ENCODE assay signal across 24 cellular contexts in genomic region chr5:172907657-172908056, GRCh38. TPM values are rescaled to one million over a fixed set of nuclear protein-coding genes. Genes with fewer than 3 reads are reported as not detected.
A peak's percentile ranks its signal among the peaks of the same experiment; 100 is the strongest.
DNase-seq lines count a peak whose midpoint lies in the region; ATAC-seq and TF ChIP-seq lines count a peak whose summit lies in the region.
"Had no signal": no experiment of that assay in that cellular context is flagged by ENCODE, and none has a peak within 500 bp of the region (broad histone marks: within the 10 kb centered on the region; RNA-seq: fewer than 3 reads in every experiment).

No MANE protein-coding gene starts in this region.

- BruUV-seq in MCF 10A (replicated peaks; lab: Mats Ljungman, UMichigan), result no TSS peak

- TF ChIP-seq POLR2A in breast epithelium (IDR thresholded peaks at IDR 0.05), result no peak
- TF ChIP-seq POLR2A in esophagus muscularis mucosa (IDR thresholded peaks at IDR 0.05; ENCODE audit: low read depth), result no peak
- TF ChIP-seq POLR2A in vagina (IDR thresholded peaks at IDR 0.05), result no peak

- DNase-seq in MCF 10A (ENCODE audit: unreplicated experiment) (no peak), breast epithelium (ENCODE audit: low spot score in 2 of 2) (no peak), esophagus muscularis mucosa (ENCODE audit: extremely low spot score) (no peak), vagina (ENCODE audit: extremely low spot score in 2 of 2) (no peak), NCI-H446 treated with DMSO at 0.1 percent for 48 hours (lab: John Stamatoyannopoulos, UW) (no peak)
- no peak for DNase-seq in NK-92 treated with Interleukin-12 subunit alpha and Interleukin-12 subunit beta, amount 100 ng/mL, for 24 hours (lab: John Stamatoyannopoulos, UW)
- DNase-seq: activated naive CD4-positive, alpha-beta T cell; activated T-cell treated with anti-CD3 and anti-CD28 coated beads, Interleukin-2, amount 50 U/mL, for 1 hour; KBM-7; left ventricle myocardium superior; MM.1S; NCI-H1417; NCI-H510A treated with DMSO at 0.1 percent for 48 hours; Peyer's patch; stimulated activated CD4-positive, alpha-beta T cell treated with anti-CD3 and anti-CD28 coated beads, Interleukin-2, amount 100 ng/mL, for 48 hours; stimulated activated naive CD4-positive, alpha-beta T cell treated with Interleukin-2 at 50 U/mL for 16 hours; T-cell; thyroid gland had no signal

- H3K27me3 ChIP-seq in breast epithelium (no peaks in the 10 kb centered on the region), esophagus muscularis mucosa (no peaks in the 10 kb centered on the region), rectal smooth muscle tissue (ENCODE audit: control insufficient read depth, insufficient read depth, low read length) (no peaks in the 10 kb centered on the region), vagina (no peaks in the 10 kb centered on the region)
- H3K27me3 ChIP-seq: cardiac muscle cell, neural progenitor cell, Peyer's patch, SJSA1, thyroid gland had no signal

- peaks cover 71% of the 10 kb centered on the region for H3K4me1 Mint-ChIP-seq in MCF 10A (ENCODE audit: insufficient read depth, unreplicated experiment)

- H3K9me3 Mint-ChIP-seq in MCF 10A (ENCODE audit: unreplicated experiment), result no peaks in the 10 kb centered on the region
- H3K9me3 Mint-ChIP-seq: neural progenitor cell, T-cell had no signal

- WGBS in esophagus muscularis mucosa, result 90% methylated on average over 4 of the region's 4 CpGs

- H3K4me3 ChIP-seq in breast epithelium (no peak overlapping the region), esophagus muscularis mucosa (no peak overlapping the region), rectal smooth muscle tissue (ENCODE audit: low read length) (no peak overlapping the region), vagina (no peak overlapping the region)
- H3K4me3 ChIP-seq: cardiac muscle cell, mucosa of descending colon, neural progenitor cell, Peyer's patch, SJSA1, thyroid gland had no signal

- H3K27ac Mint-ChIP-seq in MCF 10A (ENCODE audit: low read depth, unreplicated experiment), result peak overlapping the region; percentile 69
- H3K27ac Mint-ChIP-seq: neural progenitor cell, T-cell had no signal

- no peak for TF ChIP-seq CTCF in MCF 10A (IDR thresholded peaks at IDR 0.05; ENCODE audit: unreplicated experiment)
- no peak for TF ChIP-seq CTCF in breast epithelium (IDR thresholded peaks at IDR 0.05)
- no peak for TF ChIP-seq CTCF in esophagus muscularis mucosa (IDR thresholded peaks at IDR 0.05)
- TF ChIP-seq CTCF in vagina (IDR thresholded peaks at IDR 0.05), result no peak

- intact Hi-C loops in MCF 10A (cut with micrococcal nuclease), result no loop called here
- intact Hi-C loops in breast epithelium (cut with DNase I; ENCODE audit: low total_unique reads), result loop anchor here (10.0 kb wide), 1 partner anchor 133 kb away; the partner anchor contains the start of gene DUSP1
- intact Hi-C loops in esophagus muscularis mucosa (cut with DNase I), result no loop called here
- intact Hi-C loops in vagina (cut with DNase I), result loop anchor here (10.0 kb wide), 1 partner anchor 193 kb away; no protein-coding TSS in a partner anchor

- H3K27ac ChIP-seq in breast epithelium (no peak overlapping the region), esophagus muscularis mucosa (replicated peaks in 1 of 4) (peak overlapping the region; percentile 90 to 99 (median 96)), rectal smooth muscle tissue (ENCODE audit: low read depth, low read length) (peak overlapping the region; percentile 67), vagina (peak overlapping the region; percentile 95)
- H3K27ac ChIP-seq: cardiac muscle cell, neural progenitor cell had no signal

- no peak overlapping the region for H3K9ac ChIP-seq in rectal smooth muscle tissue (ENCODE audit: low read length)
- H3K9ac ChIP-seq: neural progenitor cell had no signal

- H3K4me1 ChIP-seq in breast epithelium (peaks cover 0 to 21% of the 10 kb centered on the region in 2 donors), esophagus muscularis mucosa (peaks cover 50 to 73% (median 67%) of the 10 kb centered on the region in 4 donors), rectal smooth muscle tissue (ENCODE audit: control insufficient read depth, insufficient read depth, low read length) (peaks cover 52% of the 10 kb centered on the region), vagina (peaks cover 51% of the 10 kb centered on the region)

- POLR2A ChIA-PET in MCF 10A (lab: Yijun Ruan, JAX), result interaction anchor here (1.1 to 13.3 kb wide), 6 partner anchors 8 to 142 kb away, joined by 3 to 343 read pairs (median 6); partner anchors contain the start of gene DUSP1

- no peak for TF ChIP-seq EP300 in esophagus muscularis mucosa (IDR thresholded peaks at IDR 0.05)

- CTCF ChIA-PET in MCF 10A (lab: Yijun Ruan, JAX), result interaction anchor here (0.7 to 4.9 kb wide), 5 partner anchors 19 to 284 kb away, joined by 3 to 35 read pairs (median 7); partner anchors contain the start of gene DUSP1

- H3K36me3 ChIP-seq in breast epithelium (no peaks in the 10 kb centered on the region), esophagus muscularis mucosa (peaks cover 0 to 25% (median 6%) of the 10 kb centered on the region in 4 donors), rectal smooth muscle tissue (ENCODE audit: control insufficient read depth, insufficient read depth, low read length) (peaks cover 10% of the 10 kb centered on the region), vagina (peaks cover 0 to 19% of the 10 kb centered on the region in 2 donors)
- H3K36me3 ChIP-seq: neural progenitor cell, thyroid gland had no signal

- H3K36me3 Mint-ChIP-seq in MCF 10A (ENCODE audit: insufficient read depth, unreplicated experiment), result peaks cover 64% of the 10 kb centered on the region

- H3K9me3 ChIP-seq in breast epithelium (no peaks in the 10 kb centered on the region), esophagus muscularis mucosa (no peaks in the 10 kb centered on the region), vagina (no peaks in the 10 kb centered on the region)
- H3K9me3 ChIP-seq: mucosa of descending colon, Peyer's patch, SJSA1, thyroid gland had no signal

- no peak for ATAC-seq in GM18519 (IDR thresholded peaks at IDR 0.05; ENCODE audit: low FRiP score, unreplicated experiment)
- ATAC-seq: left ventricle myocardium superior, mucosa of descending colon, T-cell had no signal

- no peaks in the 10 kb centered on the region for H3K27me3 Mint-ChIP-seq in MCF 10A (ENCODE audit: insufficient read depth, unreplicated experiment)
- H3K27me3 Mint-ChIP-seq: T-cell had no signal

- H3K4me3 Mint-ChIP-seq in MCF 10A (ENCODE audit: unreplicated experiment), result no peak overlapping the region
- H3K4me3 Mint-ChIP-seq: neural progenitor cell, T-cell had no signal

RNA-seq across cellular contexts. Expression of gene RPL26L1, which starts 51.6 kb away (rescaled TPM):
- total RNA-seq in MCF 10A (2022), result 103 and 119 TPM in 2 replicates
- total RNA-seq in breast epithelium, result 10 to 100 TPM; 21.4 to 34.1 (median 22.0) TPM
- total RNA-seq in esophagus muscularis mucosa, result 10 to 100 TPM; 17.8 to 25.8 (median 22.1) TPM
- total RNA-seq in vagina, result 17.7 TPM

Comparison
In these comparisons a context has a peak if more than half of its experiments do, and no peak if none do; other contexts are left out.
1. intact Hi-C loops: an anchor here in breast epithelium (10.0 kb wide) and vagina (10.0 kb wide); none called in MCF 10A and esophagus muscularis mucosa.
2. H3K27ac ChIP-seq: peak in esophagus muscularis mucosa (4 of 4), rectal smooth muscle tissue (single experiment) and vagina (single experiment); none in breast epithelium (0 of 2).